20 cellular contexts compared by ENCODE assay signal in the genomic region with DNA sequence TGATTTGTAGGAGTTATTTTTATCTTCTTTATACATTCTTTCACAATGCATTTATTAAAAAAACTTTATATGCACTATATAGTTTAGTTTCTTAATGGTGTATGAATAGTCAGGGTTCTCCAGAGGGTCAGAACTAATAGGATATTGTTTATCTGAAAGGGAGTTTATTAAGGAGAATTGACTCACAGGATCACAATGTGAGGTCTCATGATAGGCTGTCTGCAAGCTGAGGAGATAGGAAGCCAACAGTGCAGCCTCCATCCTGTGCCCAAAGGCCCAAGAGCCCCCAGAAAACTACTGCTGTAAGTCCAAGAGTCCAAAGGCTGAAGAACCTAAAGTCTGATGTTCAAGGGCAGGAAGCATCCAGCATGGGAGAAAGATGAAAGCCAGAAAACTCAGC.
"Had no signal": no experiment of that assay in that cellular context is flagged by ENCODE, and none has a peak within 500 bp of the region (broad histone marks: within the 10 kb centered on the region; RNA-seq: fewer than 3 reads in every experiment).

No MANE protein-coding gene starts in this region.

- ATAC-seq: activated T-cell treated with anti-CD3 and anti-CD28 coated beads, Interleukin-2, amount 50 U/mL, for 4 hours; effector memory CD8-positive, alpha-beta T cell had no signal

- H3K4me2 ChIP-seq: smooth muscle cell had no signal

- H3K9me3 ChIP-seq: right atrium auricular region, uterus had no signal

- H3K36me3 ChIP-seq: right atrium auricular region, tibial nerve, uterus had no signal

- H3K27ac ChIP-seq: epithelial cell of prostate, right atrium auricular region, tibial nerve, uterus, VCaP had no signal

- DNase-seq: activated CD4-positive, alpha-beta memory T cell treated with anti-CD3 and anti-CD28 coated beads, Interleukin-2, amount 10 ng/mL, durations not matched to agents 7 days and 5 days; activated effector memory CD4-positive, alpha-beta T cell treated with Interleukin-2 at 50 U/mL for 16 hours; activated naive CD4-positive, alpha-beta T cell treated with anti-CD3 and anti-CD28 coated beads, Interleukin-2, amount 50 U/mL, for 16 hours; activated T-cell treated with anti-CD3 and anti-CD28 coated beads, Interleukin-2, amount 50 U/mL, for 4 hours; central memory CD4-positive, alpha-beta T cell; effector memory CD8-positive, alpha-beta T cell; glutamatergic neuron; occipital lobe; stimulated activated CD4-positive, alpha-beta T cell treated with anti-CD3 and anti-CD28 coated beads, Interleukin-4, amount 100 ng/mL, for 4 hours; stimulated activated CD8-positive, alpha-beta memory T cell treated with anti-CD3 and anti-CD28 coated beads, Interleukin-4, amount 100 ng/mL, for 48 hours; stimulated activated naive CD4-positive, alpha-beta T cell treated with Interleukin-2 at 50 U/mL for 16 hours; substantia nigra; T-helper 1 cell; T1000; uterus had no signal

- H3K4me3 ChIP-seq: right atrium auricular region, smooth muscle cell, tibial nerve, uterus had no signal

- H3K27me3 ChIP-seq: right atrium auricular region, tibial nerve, uterus had no signal

- H3K4me1 ChIP-seq: right atrium auricular region, uterus had no signal
